ENCODE assay signal across 38 cellular contexts in genomic region chr5:4875942-4876341, GRCh38.
"Had no signal": no experiment of that assay in that cellular context is flagged by ENCODE, and none has a peak within 500 bp of the region (broad histone marks: within the 10 kb centered on the region; RNA-seq: fewer than 3 reads in every experiment).

No MANE protein-coding gene starts in this region.

- H3K36me3 Mint-ChIP-seq: activated naive CD4-positive, alpha-beta T cell treated with anti-CD3 and anti-CD28 coated beads, Interleukin-2, amount 10 ng/mL, durations not matched to agents 7 days and 5 days; activated naive CD4-positive, alpha-beta T cell treated with anti-CD3 and anti-CD28 coated beads, Interleukin-2, amount 50 U/mL, for 24 hours; activated naive CD4-positive, alpha-beta T cell treated with anti-CD3 and anti-CD28 coated beads, Interleukin-2, amount 50 U/mL, for 72 hours; activated naive CD8-positive, alpha-beta T cell; activated naive CD8-positive, alpha-beta T cell treated with anti-CD3 and anti-CD28 coated beads for 36 hours; activated naive CD8-positive, alpha-beta T cell treated with anti-CD3 and anti-CD28 coated beads, Interleukin-2, amount 10 ng/mL, durations not matched to agents 7 days and 5 days; brain had no signal

- DNase-seq: activated effector memory CD4-positive, alpha-beta T cell treated with anti-CD3 and anti-CD28 coated beads, Interleukin-2, amount 50 U/mL, for 16 hours; activated effector memory CD4-positive, alpha-beta T cell treated with Interleukin-2 at 50 U/mL for 16 hours; activated gamma-delta T cell; activated gamma-delta T cell treated with Interleukin-2 at 50 U/mL for 16 hours; activated naive CD4-positive, alpha-beta T cell; activated naive CD4-positive, alpha-beta T cell treated with anti-CD3 and anti-CD28 coated beads for 36 hours; activated naive CD4-positive, alpha-beta T cell treated with anti-CD3 and anti-CD28 coated beads, Interleukin-2, amount 10 ng/mL, durations not matched to agents 7 days and 5 days; activated naive CD4-positive, alpha-beta T cell treated with anti-CD3 and anti-CD28 coated beads, Interleukin-2, amount 50 U/mL, for 16 hours; activated naive CD4-positive, alpha-beta T cell treated with Interleukin-2 at 50 U/mL for 16 hours; activated naive CD8-positive, alpha-beta T cell treated with anti-CD3 and anti-CD28 coated beads for 36 hours; activated naive CD8-positive, alpha-beta T cell treated with anti-CD3 and anti-CD28 coated beads, Interleukin-2, amount 10 ng/mL, durations not matched to agents 7 days and 5 days; activated naive CD8-positive, alpha-beta T cell treated with anti-CD3 and anti-CD28 coated beads, Interleukin-2, amount 50 U/mL, for 24 hours; activated T-cell treated with anti-CD3 and anti-CD28 coated beads, Interleukin-2, amount 50 U/mL, for 1 hour; activated T-cell treated with anti-CD3 and anti-CD28 coated beads, Interleukin-2, amount 50 U/mL, for 24 hours; activated T-cell treated with anti-CD3 and anti-CD28 coated beads, Interleukin-2, amount 50 U/mL, for 4 hours; activated T-cell treated with anti-CD3 and anti-CD28 coated beads, Interleukin-2, amount 50 U/mL, for 48 hours; activated T-cell treated with anti-CD3 and anti-CD28 coated beads, Interleukin-2, amount 50 U/mL, for 72 hours; adrenal gland; amniotic stem cell; amygdala; anterior cingulate cortex; aorta; body of pancreas; brain microvascular endothelial cell; caudate nucleus; central memory CD4-positive, alpha-beta T cell; cerebellar nuclear complex had no signal

- ATAC-seq: activated naive CD4-positive, alpha-beta T cell treated with anti-CD3 and anti-CD28 coated beads, Interleukin-2, amount 50 U/mL, for 72 hours; activated naive CD8-positive, alpha-beta T cell treated with anti-CD3 and anti-CD28 coated beads, Interleukin-2, amount 50 U/mL, for 24 hours; activated T-cell treated with anti-CD3 and anti-CD28 coated beads, Interleukin-2, amount 50 U/mL, for 4 hours; activated T-cell treated with anti-CD3 and anti-CD28 coated beads, Interleukin-2, amount 50 U/mL, for 72 hours; activated T-helper 17 cell treated with anti-CD3 and anti-CD28 coated beads, Interleukin-2, amount 50 U/mL, for 72 hours; body of pancreas had no signal

- H3K27me3 Mint-ChIP-seq: activated naive CD4-positive, alpha-beta T cell treated with anti-CD3 and anti-CD28 coated beads, Interleukin-2, amount 10 ng/mL, durations not matched to agents 7 days and 5 days; activated naive CD8-positive, alpha-beta T cell; activated naive CD8-positive, alpha-beta T cell treated with anti-CD3 and anti-CD28 coated beads for 36 hours; activated naive CD8-positive, alpha-beta T cell treated with anti-CD3 and anti-CD28 coated beads, Interleukin-2, amount 10 ng/mL, durations not matched to agents 7 days and 5 days; activated naive CD8-positive, alpha-beta T cell treated with anti-CD3 and anti-CD28 coated beads, Interleukin-2, amount 50 U/mL, for 24 hours; activated T-cell treated with anti-CD3 and anti-CD28 coated beads, Interleukin-2, amount 50 U/mL, for 24 hours; activated T-helper 17 cell treated with anti-CD3 and anti-CD28 coated beads, Interleukin-2, amount 50 U/mL, for 72 hours; central memory CD8-positive, alpha-beta T cell had no signal

- H3K27ac Mint-ChIP-seq: activated naive CD4-positive, alpha-beta T cell treated with anti-CD3 and anti-CD28 coated beads for 36 hours; activated naive CD4-positive, alpha-beta T cell treated with anti-CD3 and anti-CD28 coated beads, Interleukin-2, amount 10 ng/mL, durations not matched to agents 7 days and 5 days; activated naive CD4-positive, alpha-beta T cell treated with anti-CD3 and anti-CD28 coated beads, Interleukin-2, amount 50 U/mL, for 24 hours; activated naive CD8-positive, alpha-beta T cell; activated naive CD8-positive, alpha-beta T cell treated with anti-CD3 and anti-CD28 coated beads for 36 hours; activated naive CD8-positive, alpha-beta T cell treated with anti-CD3 and anti-CD28 coated beads, Interleukin-2, amount 10 ng/mL, durations not matched to agents 7 days and 5 days; activated naive CD8-positive, alpha-beta T cell treated with anti-CD3 and anti-CD28 coated beads, Interleukin-2, amount 50 U/mL, for 24 hours; activated T-cell treated with anti-CD3 and anti-CD28 coated beads, Interleukin-2, amount 50 U/mL, for 24 hours; activated T-cell treated with anti-CD3 and anti-CD28 coated beads, Interleukin-2, amount 50 U/mL, for 72 hours; activated T-helper 1 cell treated with anti-CD3 and anti-CD28 coated beads, Interleukin-12 subunit alpha, Interleukin-12 subunit beta, Interleukin-2, Interleukin-4 antibody, amounts not matched to agents 30 ng/mL and 10 ng/mL and 1 ng/mL, durations not matched to agents 14 hours and 24 hours and 36 hours; activated T-helper 17 cell treated with anti-CD3 and anti-CD28 coated beads, Interleukin-2, amount 50 U/mL, for 72 hours; activated T-helper 2 cell treated with anti-CD3 and anti-CD28 coated beads, Interferon-gamma antibody, Interleukin-2, Interleukin-4, amounts not matched to agents 10 μg/mL and 5 μg/mL and 100 μg/mL, durations not matched to agents 14 hours and 24 hours and 36 hours; brain had no signal

- H3K4me3 Mint-ChIP-seq: activated naive CD4-positive, alpha-beta T cell treated with anti-CD3 and anti-CD28 coated beads for 36 hours; activated naive CD4-positive, alpha-beta T cell treated with anti-CD3 and anti-CD28 coated beads, Interleukin-2, amount 10 ng/mL, durations not matched to agents 7 days and 5 days; activated naive CD4-positive, alpha-beta T cell treated with anti-CD3 and anti-CD28 coated beads, Interleukin-2, amount 50 U/mL, for 24 hours; activated naive CD8-positive, alpha-beta T cell; activated naive CD8-positive, alpha-beta T cell treated with anti-CD3 and anti-CD28 coated beads for 36 hours; activated naive CD8-positive, alpha-beta T cell treated with anti-CD3 and anti-CD28 coated beads, Interleukin-2, amount 10 ng/mL, durations not matched to agents 7 days and 5 days; activated naive CD8-positive, alpha-beta T cell treated with anti-CD3 and anti-CD28 coated beads, Interleukin-2, amount 50 U/mL, for 24 hours; activated T-cell treated with anti-CD3 and anti-CD28 coated beads, Interleukin-2, amount 50 U/mL, for 24 hours; activated T-cell treated with anti-CD3 and anti-CD28 coated beads, Interleukin-2, amount 50 U/mL, for 4 hours; activated T-cell treated with anti-CD3 and anti-CD28 coated beads, Interleukin-2, amount 50 U/mL, for 72 hours; activated T-helper 1 cell treated with anti-CD3 and anti-CD28 coated beads, Interleukin-12 subunit alpha, Interleukin-12 subunit beta, Interleukin-2, Interleukin-4 antibody, amounts not matched to agents 30 ng/mL and 10 ng/mL and 1 ng/mL, durations not matched to agents 14 hours and 24 hours and 36 hours; activated T-helper 17 cell treated with anti-CD3 and anti-CD28 coated beads, Interleukin-2, amount 50 U/mL, for 72 hours; brain; central memory CD8-positive, alpha-beta T cell had no signal

- H3K27ac ChIP-seq: adrenal gland, ascending aorta, body of pancreas, brain microvascular endothelial cell, breast epithelium, cardiac muscle cell had no signal

- H3K9me3 Mint-ChIP-seq: activated naive CD4-positive, alpha-beta T cell treated with anti-CD3 and anti-CD28 coated beads for 36 hours; activated naive CD4-positive, alpha-beta T cell treated with anti-CD3 and anti-CD28 coated beads, Interleukin-2, amount 10 ng/mL, durations not matched to agents 7 days and 5 days; activated naive CD4-positive, alpha-beta T cell treated with anti-CD3 and anti-CD28 coated beads, Interleukin-2, amount 50 U/mL, for 24 hours; activated naive CD4-positive, alpha-beta T cell treated with anti-CD3 and anti-CD28 coated beads, Interleukin-2, amount 50 U/mL, for 72 hours; activated naive CD8-positive, alpha-beta T cell treated with anti-CD3 and anti-CD28 coated beads for 36 hours; activated naive CD8-positive, alpha-beta T cell treated with anti-CD3 and anti-CD28 coated beads, Interleukin-2, amount 10 ng/mL, durations not matched to agents 7 days and 5 days; activated naive CD8-positive, alpha-beta T cell treated with anti-CD3 and anti-CD28 coated beads, Interleukin-2, amount 50 U/mL, for 24 hours; activated T-cell treated with anti-CD3 and anti-CD28 coated beads, Interleukin-2, amount 50 U/mL, for 24 hours; activated T-cell treated with anti-CD3 and anti-CD28 coated beads, Interleukin-2, amount 50 U/mL, for 4 hours; activated T-cell treated with anti-CD3 and anti-CD28 coated beads, Interleukin-2, amount 50 U/mL, for 72 hours; activated T-helper 1 cell treated with anti-CD3 and anti-CD28 coated beads, Interleukin-12 subunit alpha, Interleukin-12 subunit beta, Interleukin-2, Interleukin-4 antibody, amounts not matched to agents 30 ng/mL and 10 ng/mL and 1 ng/mL, durations not matched to agents 14 hours and 24 hours and 36 hours; activated T-helper 17 cell treated with anti-CD3 and anti-CD28 coated beads, Interleukin-2, amount 50 U/mL, for 72 hours; activated T-helper 2 cell treated with anti-CD3 and anti-CD28 coated beads, Interferon-gamma antibody, Interleukin-2, Interleukin-4, amounts not matched to agents 10 μg/mL and 5 μg/mL and 100 μg/mL, durations not matched to agents 14 hours and 24 hours and 36 hours; brain had no signal

- H3K4me3 ChIP-seq: adrenal gland, ascending aorta, body of pancreas, breast epithelium, cardiac muscle cell had no signal

- H3K4me1 Mint-ChIP-seq: activated naive CD4-positive, alpha-beta T cell treated with anti-CD3 and anti-CD28 coated beads, Interleukin-2, amount 10 ng/mL, durations not matched to agents 7 days and 5 days; activated naive CD4-positive, alpha-beta T cell treated with anti-CD3 and anti-CD28 coated beads, Interleukin-2, amount 50 U/mL, for 24 hours; activated naive CD8-positive, alpha-beta T cell treated with anti-CD3 and anti-CD28 coated beads for 36 hours; activated naive CD8-positive, alpha-beta T cell treated with anti-CD3 and anti-CD28 coated beads, Interleukin-2, amount 50 U/mL, for 24 hours; activated T-helper 17 cell treated with anti-CD3 and anti-CD28 coated beads, Interleukin-2, amount 50 U/mL, for 72 hours; central memory CD8-positive, alpha-beta T cell had no signal

- H3K4me1 ChIP-seq: adrenal gland, ascending aorta, body of pancreas, breast epithelium had no signal

- H3K36me3 ChIP-seq: adrenal gland, ascending aorta, brain microvascular endothelial cell, breast epithelium, cardiac muscle cell had no signal

- H3K9me3 ChIP-seq: adrenal gland, ascending aorta, body of pancreas, breast epithelium had no signal

- H3K27me3 ChIP-seq: ascending aorta, body of pancreas, brain microvascular endothelial cell, cardiac muscle cell had no signal
